ENCODE assay signal across 18 cellular contexts in the genomic region with DNA sequence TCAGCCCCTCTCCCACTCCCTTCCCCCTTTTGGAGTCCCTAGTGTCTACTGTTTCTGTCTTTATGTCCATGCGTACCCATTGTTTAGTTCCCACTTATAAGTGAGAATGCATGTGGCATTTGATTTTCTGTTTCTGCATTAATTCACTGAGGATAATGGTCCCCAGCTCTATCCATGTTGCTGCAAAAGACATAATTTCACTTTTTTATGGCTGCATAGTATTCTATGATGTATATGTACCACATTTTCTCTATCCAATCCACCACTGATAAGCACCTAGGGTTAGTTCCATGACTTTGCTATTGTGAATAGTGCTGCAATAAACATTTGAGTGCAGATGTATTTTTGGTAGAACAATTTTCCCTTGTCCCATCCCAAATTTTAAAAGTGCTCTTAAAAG.
"Had no signal": no experiment of that assay in that cellular context is flagged by ENCODE, and none has a peak within 500 bp of the region (broad histone marks: within the 10 kb centered on the region; RNA-seq: fewer than 3 reads in every experiment).

No MANE protein-coding gene starts in this region.

- H3K4me1 ChIP-seq: lower lobe of right lung, neural progenitor cell had no signal

- H3K27me3 ChIP-seq: neural progenitor cell, thyroid gland had no signal

- H3K4me1 Mint-ChIP-seq: neural progenitor cell had no signal

- H3K9me3 Mint-ChIP-seq: activated CD4-positive, alpha-beta T cell treated with anti-CD3 and anti-CD28 coated beads, Interleukin-2, amount 10 ng/mL, durations not matched to agents 24 days and 14 days; activated naive CD4-positive, alpha-beta T cell treated with anti-CD3 and anti-CD28 coated beads, Interleukin-2, amount 50 U/mL, for 72 hours; naive B cell; neural progenitor cell; T-helper 2 cell treated with Interferon-gamma antibody and Interleukin-4, amounts not matched to agents 5 μg/mL and 100 μg/mL, for 36 hours had no signal

- H3K36me3 ChIP-seq: neural progenitor cell had no signal

- H3K27ac ChIP-seq: coronary artery, neural progenitor cell, VCaP had no signal

- H3K27me3 Mint-ChIP-seq: activated CD4-positive, alpha-beta T cell treated with anti-CD3 and anti-CD28 coated beads, Interleukin-2, amount 10 ng/mL, durations not matched to agents 24 days and 14 days; naive B cell had no signal

- ATAC-seq: activated CD4-positive, CD25-positive, alpha-beta regulatory T cell treated with anti-CD3 and anti-CD28 coated beads, Interleukin-2, amount 50 U/mL, for 24 hours; activated naive CD4-positive, alpha-beta T cell treated with anti-CD3 and anti-CD28 coated beads, Interleukin-2, amount 50 U/mL, for 72 hours had no signal

- H2AFZ ChIP-seq: neural progenitor cell had no signal

- H3K9ac ChIP-seq: neural progenitor cell had no signal

- H3K9me3 ChIP-seq: lower lobe of right lung, thyroid gland had no signal

- H3K4me3 ChIP-seq: coronary artery, lower lobe of right lung, neural progenitor cell, thyroid gland had no signal

- H3K27ac Mint-ChIP-seq: activated CD4-positive, alpha-beta T cell treated with anti-CD3 and anti-CD28 coated beads, Interleukin-2, amount 10 ng/mL, durations not matched to agents 24 days and 14 days; activated naive CD4-positive, alpha-beta T cell treated with anti-CD3 and anti-CD28 coated beads, Interleukin-2, amount 50 U/mL, for 72 hours; neural progenitor cell had no signal

- H3K4me3 Mint-ChIP-seq: activated CD4-positive, alpha-beta T cell treated with anti-CD3 and anti-CD28 coated beads, Interleukin-2, amount 10 ng/mL, durations not matched to agents 24 days and 14 days; neural progenitor cell; T-helper 2 cell treated with Interferon-gamma antibody and Interleukin-4, amounts not matched to agents 5 μg/mL and 100 μg/mL, for 36 hours had no signal

- H3K36me3 Mint-ChIP-seq: neural progenitor cell had no signal

- DNase-seq: activated CD4-positive, alpha-beta T cell treated with anti-CD3 and anti-CD28 coated beads, Interleukin-2, amount 10 ng/mL, durations not matched to agents 24 days and 14 days; activated CD8-positive, alpha-beta memory T cell treated with anti-CD3 and anti-CD28 coated beads for 24 hours; amniotic stem cell; cerebellar nuclear complex; foreskin fibroblast; kidney; lower lobe of right lung; naive B cell; stimulated activated CD4-positive, alpha-beta T cell treated with anti-CD3 and anti-CD28 coated beads, Interleukin-2, amount 100 ng/mL, for 48 hours; stimulated activated naive CD4-positive, alpha-beta T cell treated with Interleukin-2 at 50 U/mL for 16 hours; substantia nigra had no signal

- H3K4me2 ChIP-seq: neural progenitor cell had no signal
